8 cellular contexts compared by ENCODE assay signal in the genomic region with DNA sequence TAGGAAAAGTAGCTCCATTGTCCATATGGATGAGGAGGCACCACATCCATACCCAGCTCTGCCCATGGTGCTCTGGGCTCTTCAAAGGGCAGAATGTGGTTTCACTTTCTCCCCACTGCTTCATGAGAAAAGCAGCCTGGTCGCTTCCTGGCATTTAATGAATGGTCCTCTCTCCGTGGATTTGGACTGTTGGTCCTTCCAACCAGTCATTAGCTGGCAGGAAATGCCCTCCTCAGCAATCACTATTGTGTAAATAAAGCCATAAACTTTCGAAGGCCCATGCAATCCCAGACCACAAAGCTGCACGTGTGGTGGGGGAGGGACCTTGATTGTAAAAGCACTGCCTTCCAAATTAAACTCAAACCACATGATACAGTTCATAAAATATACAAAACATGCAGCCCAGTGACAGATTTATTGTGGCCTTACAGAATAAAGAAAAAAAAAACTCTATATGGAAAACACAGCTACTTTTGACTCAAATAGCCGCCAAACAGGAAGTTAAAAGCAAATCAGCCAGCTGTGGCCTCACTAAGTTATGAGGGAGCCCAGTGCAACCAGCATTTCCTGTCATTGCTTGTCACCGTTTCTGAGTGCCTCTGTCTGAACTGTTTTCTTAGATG. TPM values are rescaled to one million over a fixed set of nuclear protein-coding genes. Genes with fewer than 3 reads are reported as not detected.
DNase-seq lines count a peak whose midpoint lies in the region; ATAC-seq, FAIRE-seq and TF ChIP-seq lines count a peak whose summit lies in the region.

No MANE protein-coding gene starts in this region.

- no peaks in the 10 kb centered on the region for H3K9me3 Mint-ChIP-seq in stimulated activated effector memory CD8-positive, alpha-beta T cell treated with anti-CD3 and anti-CD28 coated beads, Interleukin-12 subunit alpha, Interleukin-12 subunit beta, amount 100 ng/mL, for 72 hours

- peak overlapping the region; percentile 73 for H3K4me3 Mint-ChIP-seq in stimulated activated effector memory CD8-positive, alpha-beta T cell treated with anti-CD3 and anti-CD28 coated beads, Interleukin-12 subunit alpha, Interleukin-12 subunit beta, amount 100 ng/mL, for 72 hours

- no peak for TF ChIP-seq CTCF in GM12878 (IDR thresholded peaks at IDR 0.05 in 2 of 3, conservative IDR thresholded peaks at IDR 0.05 in 1 of 3; ENCODE audit: control insufficient read depth in 2 of 3, extremely low read depth in 1 of 3, insufficient read depth in 1 of 3, low read depth in 3 of 3, low read length in 3 of 3)
- TF ChIP-seq CTCF in RWPE1 (conservative IDR thresholded peaks at IDR 0.05; ENCODE audit: low read depth) = no peak

- no TSS peak for BruUV-seq in GM12878 (replicated peaks; lab: Mats Ljungman, UMichigan)

- TF ChIP-seq RAD21 in GM12878 (IDR thresholded peaks at IDR 0.05; ENCODE audit: insufficient read depth, low read depth, low read length) = no peak

- peak in 1 of 2 experiments; percentile 1; a peak in 1 of 4 replicates for TF ChIP-seq EP300 in GM12878 (IDR thresholded peaks at IDR 0.05; ENCODE audit: borderline replicate concordance in 1 of 2, control insufficient read depth in 1 of 2, low read depth in 2 of 2, low read length in 2 of 2)

- in situ Hi-C loops in GM12878 (cut with MboI) = no loop called here

- peak overlapping the region; percentile 62 for H3K9ac ChIP-seq in GM12878 (ENCODE audit: control insufficient read depth, insufficient read depth, low read length)

- peak overlapping the region; percentile 63 for H2AFZ ChIP-seq in GM12878 (ENCODE audit: control insufficient read depth, low read depth, low read length)

- CTCF ChIA-PET in GM12878 (lab: Yijun Ruan, JAX) = interaction anchor here (1.1 to 2.7 kb wide), 7 partner anchors 10 to 261 kb away, joined by 3 to 8 read pairs (median 4); a partner anchor contains a TSS
- CTCF ChIA-PET in RWPE1 (lab: Yijun Ruan, JAX) = interaction anchor here (0.7 to 0.8 kb wide), 3 partner anchors 110 to 221 kb away, joined by 3 read pairs; no protein-coding TSS in a partner anchor

- H3K4me3 ChIP-seq in GM12878 = peak overlapping the region; percentile 64

- TF ChIP-seq POLR2A in GM12878 (IDR thresholded peaks at IDR 0.05; ENCODE audit: low read depth, low read length) = no peak

- H3K79me2 ChIP-seq in GM12878 (ENCODE audit: control insufficient read depth, insufficient read depth, low read length) = peaks cover 37% of the 10 kb centered on the region

- POLR2A ChIA-PET in GM12878 (lab: Charles Lee) (interaction anchor here (1.5 to 4.4 kb wide), 2 partner anchors 9 to 16 kb away, joined by 4 to 27 read pairs; a partner anchor contains a TSS), RWPE1 (lab: Yijun Ruan, JAX; ENCODE audit: low non-redundant PET) (no interaction called here)

- no peak for FAIRE-seq in GM12878 (lab: Jason Lieb, UNC)

- no peaks in the 10 kb centered on the region for H3K27me3 ChIP-seq in GM12878 (replicated peaks in 1 of 2; ENCODE audit: control insufficient read depth in 2 of 2, insufficient read depth in 2 of 2, low read length in 1 of 2)

- ATAC-seq in GM21360 (IDR thresholded peaks at IDR 0.05; ENCODE audit: unreplicated experiment) = peak; percentile 91
- ATAC-seq in HG03565 (IDR thresholded peaks at IDR 0.05; ENCODE audit: unreplicated experiment) = peak; percentile 84
- peak; percentile 90 for ATAC-seq in GM12878
- peak; percentile 87 for ATAC-seq in left colon
- peak; percentile 89 for ATAC-seq in stimulated activated effector memory CD8-positive, alpha-beta T cell treated with anti-CD3 and anti-CD28 coated beads, Interleukin-12 subunit alpha, Interleukin-12 subunit beta, amount 100 ng/mL, for 72 hours

- peaks cover 7% of the 10 kb centered on the region; the same call in 1 of the 2 replicates for H3K4me1 ChIP-seq in GM12878 (ENCODE audit: control insufficient read depth, insufficient read depth, low read length)

- WGBS in GM12878 (ENCODE audit: insufficient coverage, insufficient replicate concordance, low lambda C conversion rate, missing lambda C conversion rate) = 4% methylated on average over 6 of the region's 6 CpGs

- H3K36me3 ChIP-seq in GM12878 (ENCODE audit: control insufficient read depth in 2 of 2, insufficient read depth in 2 of 2, low read length in 1 of 2) = no peaks in the 10 kb centered on the region

- SMC1A ChIA-PET in GM12878 (lab: Charles Lee; ENCODE audit: uncharacterized antibody, unreplicated experiment) = interaction anchor here (0.6 to 2.4 kb wide), 13 partner anchors 9 to 653 kb away, joined by 3 to 18 read pairs (median 3); no protein-coding TSS in a partner anchor

- RAD21 ChIA-PET in GM12878 (lab: Charles Lee; ENCODE audit: unreplicated experiment) = interaction anchor here (1.0 to 2.8 kb wide), 6 partner anchors 10 to 388 kb away, joined by 3 to 16 read pairs (median 4); no protein-coding TSS in a partner anchor

- H3K4me2 ChIP-seq in GM12878 (ENCODE audit: control insufficient read depth, insufficient read depth) = peak overlapping the region; percentile 87

- no peaks in the 10 kb centered on the region for H3K36me3 Mint-ChIP-seq in stimulated activated effector memory CD8-positive, alpha-beta T cell treated with anti-CD3 and anti-CD28 coated beads, Interleukin-12 subunit alpha, Interleukin-12 subunit beta, amount 100 ng/mL, for 72 hours

- H3K27ac ChIP-seq in GM12878 (ENCODE audit: control insufficient read depth, insufficient read depth) (peak overlapping the region; percentile 89), RWPE1 (no peak overlapping the region)

- H4K20me1 ChIP-seq in GM12878 (ENCODE audit: control insufficient read depth, insufficient read depth) = no peaks in the 10 kb centered on the region

- intact Hi-C loops in GM12878 (cut with micrococcal nuclease; ENCODE audit: unreplicated experiment) (loop anchor here (5.0 kb wide), 1 partner anchor 448 kb away; no protein-coding TSS in a partner anchor), left colon (cut with DNase I, micrococcal nuclease) (no loop called here)

- no peaks in the 10 kb centered on the region for H3K9me3 ChIP-seq in GM12878 (replicated peaks; ENCODE audit: control insufficient read depth, insufficient read depth, low read length)

- H3K4me1 Mint-ChIP-seq in stimulated activated effector memory CD8-positive, alpha-beta T cell treated with anti-CD3 and anti-CD28 coated beads, Interleukin-12 subunit alpha, Interleukin-12 subunit beta, amount 100 ng/mL, for 72 hours = peaks cover 2% of the 10 kb centered on the region

- peak overlapping the region; percentile 94 for H3K27ac Mint-ChIP-seq in stimulated activated effector memory CD8-positive, alpha-beta T cell treated with anti-CD3 and anti-CD28 coated beads, Interleukin-12 subunit alpha, Interleukin-12 subunit beta, amount 100 ng/mL, for 72 hours

- DNase-seq in ELF-1 (ENCODE audit: low read depth, low spot score) (peak; percentile 21), SHP77 treated with DMSO at 0.1 percent for 48 hours (lab: John Stamatoyannopoulos, UW) (peak; percentile 34), GM12878 (ENCODE audit: low read depth, low spot score) (peak; percentile 55), left colon (peak; percentile 62 to 64), RWPE1 (ENCODE audit: low spot score) (no peak)
- peak in 1 of 2 donors; percentile 54 for DNase-seq in stimulated activated effector memory CD8-positive, alpha-beta T cell treated with anti-CD3 and anti-CD28 coated beads, Interleukin-12 subunit alpha, Interleukin-12 subunit beta, amount 100 ng/mL, for 72 hours (ENCODE audit: low spot score in 2 of 2)

TF ChIP-seq in GM12878, 131 proteins besides CTCF, POLR2A, EP300 and RAD21 (continues in another document):
- TF ChIP-seq, protein P1, sequence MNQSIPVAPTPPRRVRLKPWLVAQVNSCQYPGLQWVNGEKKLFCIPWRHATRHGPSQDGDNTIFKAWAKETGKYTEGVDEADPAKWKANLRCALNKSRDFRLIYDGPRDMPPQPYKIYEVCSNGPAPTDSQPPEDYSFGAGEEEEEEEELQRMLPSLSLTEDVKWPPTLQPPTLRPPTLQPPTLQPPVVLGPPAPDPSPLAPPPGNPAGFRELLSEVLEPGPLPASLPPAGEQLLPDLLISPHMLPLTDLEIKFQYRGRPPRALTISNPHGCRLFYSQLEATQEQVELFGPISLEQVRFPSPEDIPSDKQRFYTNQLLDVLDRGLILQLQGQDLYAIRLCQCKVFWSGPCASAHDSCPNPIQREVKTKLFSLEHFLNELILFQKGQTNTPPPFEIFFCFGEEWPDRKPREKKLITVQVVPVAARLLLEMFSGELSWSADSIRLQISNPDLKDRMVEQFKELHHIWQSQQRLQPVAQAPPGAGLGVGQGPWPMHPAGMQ (IDR thresholded peaks at IDR 0.05; ENCODE audit: borderline replicate concordance) = no peak
- TF ChIP-seq TCF7 (IDR thresholded peaks at IDR 0.05; ENCODE audit: borderline replicate concordance) = 0 out of 2 replicates have a peak, but pooled peaks have one; percentile 17
- 0 out of 2 replicates have a peak, but pooled peaks have one; percentile 54 for TF ChIP-seq TCF12 (IDR thresholded peaks at IDR 0.05; ENCODE audit: low read depth, low read length)
- TF ChIP-seq SMAD1 (IDR thresholded peaks at IDR 0.05; ENCODE audit: low read depth, partially characterized antibody) = no peak
- peak in 1 of 2 experiments; percentile 45; a peak in 3 of 4 replicates for TF ChIP-seq IKZF2 (IDR thresholded peaks at IDR 0.05)
- no peak for TF ChIP-seq ZZZ3 (IDR thresholded peaks at IDR 0.05; ENCODE audit: control insufficient read depth, insufficient read length, low read depth)
- TF ChIP-seq GABPA (IDR thresholded peaks at IDR 0.05; ENCODE audit: low read depth) = peak; percentile 65; the same call in 1 of the 2 replicates

RNA-seq across cellular contexts. Expression of a gene that starts 8.1 kb away (rescaled TPM):
- 15.4 and 16.4 TPM in 2 replicates for total RNA-seq in GM12878 (2013; cell fraction: nucleolus; rRNA removed)
- total RNA-seq in GM12878 (2014; rRNA removed) = 17.2 and 19.7 TPM in 2 replicates
- 15.6 and 16.0 TPM in 2 replicates for total RNA-seq in GM12878 (2014; rRNA removed; fragmentation: Illumina TruSeq; extraction: Trizol)
- total RNA-seq in GM12878 (2021) = 32.7 and 33.1 TPM in 2 replicates
- polyA plus RNA-seq in GM12878 (2011; ENCODE audit: low read depth) = 4.6 TPM
- 25.4 and 28.1 TPM in 2 replicates for polyA plus RNA-seq in GM12878 (2011; rRNA removed)
- 26.7 and 29.0 TPM in 2 replicates for polyA plus RNA-seq in GM12878 (2011; cell fraction: cytosol; rRNA removed)
- 15.0 and 23.1 TPM in 2 replicates for polyA plus RNA-seq in GM12878 (2011; cell fraction: nucleus; rRNA removed)
- 9.3 and 12.9 TPM in 2 replicates for polyA plus RNA-seq in GM12878 (2012)
- polyA plus RNA-seq in GM12878 (2014; fragmentation: Illumina TruSeq; extraction: Trizol) = 17.4 and 19.0 TPM in 2 replicates
- 1 to 10 TPM; 3.4 to 6.1 TPM for polyA plus RNA-seq in GM12878 (2014; fragmentation: Nextera tagmentation; extraction: Ambion mirVana)
- 9.2 and 10.8 TPM in 2 replicates for polyA plus RNA-seq in GM12878 (2014; rRNA removed)
- 1 to 10 TPM; 7.4 to 9.7 TPM for polyA plus RNA-seq in GM12878 (2016; fragmentation: Nextera tagmentation; extraction: Ambion mirVana)
- polyA minus RNA-seq in GM12878 (2011; rRNA and poly(A)+ RNA removed) = 77.9 and 97.6 TPM in 2 replicates
- 31.7 and 34.2 TPM in 2 replicates for polyA minus RNA-seq in GM12878 (2011; cell fraction: cytosol; rRNA and poly(A)+ RNA removed)
- polyA minus RNA-seq in GM12878 (2011; cell fraction: nucleus; rRNA and poly(A)+ RNA removed) = 11.8 and 17.7 TPM in 2 replicates
- 10 to 100 TPM; 40.2 to 46.2 TPM for total RNA-seq in left colon
